ENCODE assay signal across 1 cellular context in genomic region chr10:73941300-73941699, GRCh38.
TF ChIP-seq lines count a peak whose summit lies in the region.

No MANE protein-coding gene starts in this region.

TF ChIP-seq in HepG2, 621 proteins besides CTCF, POLR2A, EP300 and RAD21 (continued from another document):
- TF ChIP-seq ZNF646 (CRISPR knock-in tag; IDR thresholded peaks at IDR 0.05), result no peak
- no peak for TF ChIP-seq ZKSCAN8 (CRISPR knock-in tag; IDR thresholded peaks at IDR 0.05; ENCODE audit: borderline replicate concordance)
- no peak for TF ChIP-seq ZNF350 (CRISPR knock-in tag; IDR thresholded peaks at IDR 0.05; ENCODE audit: borderline replicate concordance, low read depth)
- TF ChIP-seq ZFP36 (IDR thresholded peaks at IDR 0.05; ENCODE audit: borderline replicate concordance, low read depth, low read length, partially characterized antibody), result no peak
- TF ChIP-seq ZNF333 (CRISPR knock-in tag; IDR thresholded peaks at IDR 0.05; ENCODE audit: borderline replicate concordance), result no peak
- no peak for TF ChIP-seq ZNF670 (CRISPR knock-in tag; IDR thresholded peaks at IDR 0.05; ENCODE audit: borderline replicate concordance)
- TF ChIP-seq NKX3-1 (CRISPR knock-in tag; IDR thresholded peaks at IDR 0.05), result no peak
- TF ChIP-seq NPAS2 (CRISPR knock-in tag; IDR thresholded peaks at IDR 0.05; ENCODE audit: borderline replicate concordance), result no peak
- no peak for TF ChIP-seq HOXA7 (CRISPR knock-in tag; IDR thresholded peaks at IDR 0.05)
- TF ChIP-seq ZNF142 (CRISPR knock-in tag; IDR thresholded peaks at IDR 0.05), result no peak
- no peak for TF ChIP-seq ZNF44 (CRISPR knock-in tag; IDR thresholded peaks at IDR 0.05)
- TF ChIP-seq TEF (CRISPR knock-in tag; IDR thresholded peaks at IDR 0.05), result no peak
- no peak for TF ChIP-seq ZNF253 (CRISPR knock-in tag; IDR thresholded peaks at IDR 0.05; ENCODE audit: borderline replicate concordance)
